In the genomic region with DNA sequence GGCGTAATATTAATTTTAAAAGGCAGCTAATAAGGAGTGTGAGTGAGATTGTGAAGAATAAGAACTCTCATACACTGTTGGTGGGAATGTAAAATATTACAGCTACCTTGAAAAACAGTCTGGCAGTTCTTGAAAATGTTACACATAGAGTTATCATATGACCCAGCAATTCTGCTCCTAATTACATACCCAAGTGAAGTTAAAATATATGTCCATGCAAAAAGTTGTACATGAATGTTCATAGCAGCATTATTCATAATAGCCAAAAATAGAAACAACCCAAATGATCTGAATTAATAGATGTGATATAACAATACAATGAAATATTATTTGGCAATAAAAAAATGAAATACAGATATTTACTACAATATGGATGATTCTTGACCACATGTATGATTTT, we compare ENCODE assay signal across 19 cellular contexts.
DNase-seq lines count a peak whose midpoint lies in the region; ATAC-seq, FAIRE-seq and TF ChIP-seq lines count a peak whose summit lies in the region.
"Had no signal": no experiment of that assay in that cellular context is flagged by ENCODE, and none has a peak within 500 bp of the region (broad histone marks: within the 10 kb centered on the region; RNA-seq: fewer than 3 reads in every experiment).

No MANE protein-coding gene starts in this region.

- dilution Hi-C loops in endothelial cell of umbilical vein (cut with MboI; ENCODE audit: extremely low pct_ligation_motif_present, low sequenced_read_pairs), result no loop called here

- POLR2A ChIA-PET in HEK293 (lab: Yijun Ruan, JAX), result no interaction called here
- POLR2A ChIA-PET in endothelial cell of umbilical vein (lab: Charles Lee), result no interaction called here

- H3K27ac ChIP-seq in HEK293 (ENCODE audit: extremely low read depth, low read depth, low read length) (no peak overlapping the region), endothelial cell of umbilical vein (ENCODE audit: insufficient read depth, low read depth, low read length) (no peak overlapping the region), kidney (ENCODE audit: low read depth in 2 of 2, low read length in 2 of 2) (no peak overlapping the region), SJCRH30 (no peak overlapping the region)

- intact Hi-C loops in endothelial cell of umbilical vein (cut with micrococcal nuclease), result loop anchor here (5.0 kb wide), 2 partner anchors 104 to 334 kb away; no protein-coding TSS in a partner anchor
- intact Hi-C loops in kidney (cut with DNase I), result loop anchor here (10.0 kb wide), 1 partner anchor 582 kb away; no protein-coding TSS in a partner anchor

- H3K9ac ChIP-seq in endothelial cell of umbilical vein (replicated peaks; ENCODE audit: extremely low read depth, insufficient read depth, low read length), result no peak overlapping the region
- no peak overlapping the region for H3K9ac ChIP-seq in kidney (ENCODE audit: low read length in 2 of 2)
- H3K9ac ChIP-seq: GM23248 had no signal

- CTCF ChIA-PET in HEK293 (lab: Yijun Ruan, JAX), result interaction anchor here (0.8 to 4.3 kb wide), 4 partner anchors 9 to 15 kb away, joined by 3 to 20 read pairs (median 4); no protein-coding TSS in a partner anchor
- CTCF ChIA-PET in endothelial cell of umbilical vein (lab: Charles Lee), result interaction anchor here (0.6 to 4.2 kb wide), 5 partner anchors 9 to 591 kb away, joined by 3 to 47 read pairs (median 4); no protein-coding TSS in a partner anchor

- no peaks in the 10 kb centered on the region for H3K27me3 ChIP-seq in endothelial cell of umbilical vein (ENCODE audit: control insufficient read depth in 2 of 2, insufficient read depth in 2 of 2, low read length in 2 of 2)
- H3K27me3 ChIP-seq in SJCRH30, result no peaks in the 10 kb centered on the region

- H3K9me1 ChIP-seq in endothelial cell of umbilical vein (replicated peaks; ENCODE audit: control insufficient read depth, extremely low read depth, insufficient read depth, low read length), result no peaks in the 10 kb centered on the region

- no peak for TF ChIP-seq POLR2A in endothelial cell of umbilical vein (IDR thresholded peaks at IDR 0.05; ENCODE audit: low read depth, low read length)

- H4K20me1 ChIP-seq in endothelial cell of umbilical vein (replicated peaks; ENCODE audit: control insufficient read depth, extremely low read depth, insufficient read depth, low read length), result no peaks in the 10 kb centered on the region

- FAIRE-seq in endothelial cell of umbilical vein (lab: Jason Lieb, UNC) (peak; percentile 33), kidney (lab: Jason Lieb, UNC) (peak; percentile 49)
- FAIRE-seq: GM12891, H1 had no signal

- H3K36me3 ChIP-seq in HEK293 (ENCODE audit: control insufficient read depth in 2 of 2, insufficient read depth in 1 of 2, low read length in 2 of 2) (no peaks in the 10 kb centered on the region), endothelial cell of umbilical vein (ENCODE audit: control insufficient read depth in 2 of 2, extremely low read depth in 1 of 2, insufficient read depth in 2 of 2, low read length in 2 of 2) (no peaks in the 10 kb centered on the region), kidney (ENCODE audit: control insufficient read depth in 1 of 2, insufficient read depth in 2 of 2, low read length in 2 of 2) (no peaks in the 10 kb centered on the region), SJCRH30 (no peaks in the 10 kb centered on the region; the same call in 1 of the 2 replicates)

- H3K4me1 ChIP-seq in HEK293 (ENCODE audit: control insufficient read depth, insufficient read depth, low read length), result peaks cover 15% of the 10 kb centered on the region
- peaks cover 2% of the 10 kb centered on the region for H3K4me1 ChIP-seq in endothelial cell of umbilical vein (ENCODE audit: control insufficient read depth, extremely low read depth, insufficient read depth, low read length)
- peaks cover 4 to 6% of the 10 kb centered on the region in 2 donors for H3K4me1 ChIP-seq in kidney (ENCODE audit: control insufficient read depth in 1 of 2, insufficient read depth in 1 of 2, low read depth in 1 of 2, low read length in 2 of 2)
- no peaks in the 10 kb centered on the region for H3K4me1 ChIP-seq in SJCRH30

- H3K79me2 ChIP-seq in endothelial cell of umbilical vein (ENCODE audit: control insufficient read depth, insufficient read depth, low read length), result peaks cover 52% of the 10 kb centered on the region

- no peak overlapping the region for H3K4me2 ChIP-seq in endothelial cell of umbilical vein (ENCODE audit: insufficient read depth, low read length)

- BruUV-seq in endothelial cell of umbilical vein (replicated peaks; lab: Mats Ljungman, UMichigan), result no TSS peak

- ATAC-seq in GM19463 (IDR thresholded peaks at IDR 0.05; ENCODE audit: unreplicated experiment), result no peak

- H3K9me3 ChIP-seq in HEK293 (ENCODE audit: control insufficient read depth, insufficient read depth, low read depth, low read length) (no peaks in the 10 kb centered on the region), endothelial cell of umbilical vein (replicated peaks; ENCODE audit: control insufficient read depth, insufficient read depth, low read length) (no peaks in the 10 kb centered on the region), kidney (ENCODE audit: control insufficient read depth in 1 of 2, low read length in 2 of 2) (no peaks in the 10 kb centered on the region), SJCRH30 (replicated peaks) (no peaks in the 10 kb centered on the region)

- H3K4me3 ChIP-seq in HEK293 (ENCODE audit: low read depth, low read length), result no peak overlapping the region
- no peak overlapping the region for H3K4me3 ChIP-seq in endothelial cell of umbilical vein (replicated peaks in 1 of 3; ENCODE audit: insufficient read depth in 1 of 3, low read depth in 1 of 3, low read length in 3 of 3)
- H3K4me3 ChIP-seq in kidney (ENCODE audit: low read length in 2 of 2), result no peak overlapping the region
- H3K4me3 ChIP-seq in SJCRH30, result no peak overlapping the region
- H3K4me3 ChIP-seq: GM23248 had no signal

- DNase-seq in endothelial cell of umbilical vein (ENCODE audit: low read depth, low spot score), result no peak
- DNase-seq in kidney, result no peak
- DNase-seq in NCI-H1092 treated with DMSO at 0.1 percent for 48 hours (lab: John Stamatoyannopoulos, UW), result no peak
- no peak for DNase-seq in SJCRH30
- DNase-seq in SKM-1 (lab: John Stamatoyannopoulos, UW; ENCODE audit: unreplicated experiment), result no peak
- DNase-seq: 8988T; C1 segment of cervical spinal cord; CD4-positive, alpha-beta memory T cell; COR-L47; DMS53; DMS79 treated with DMSO at 0.1 percent for 48 hours; GF-D8; GM23248; H7; HCEC 1CT had no signal

- TF ChIP-seq CTCF in HEK293 (tag by site-specific recombination; IDR thresholded peaks at IDR 0.05) (no peak), endothelial cell of umbilical vein (IDR thresholded peaks at IDR 0.05; ENCODE audit: extremely low read depth in 1 of 2, insufficient read depth in 1 of 2, low read depth in 1 of 2, low read length in 2 of 2) (no peak), kidney (IDR thresholded peaks at IDR 0.05; ENCODE audit: borderline replicate concordance, extremely low read depth, insufficient read depth) (no peak)

- H2AFZ ChIP-seq in endothelial cell of umbilical vein (ENCODE audit: low read depth, low read length), result no peak overlapping the region
- H2AFZ ChIP-seq: GM23248 had no signal

TF ChIP-seq in HEK293, 187 proteins besides CTCF, POLR2A, EP300 and RAD21:
- TF ChIP-seq ZBTB17 (tag by site-specific recombination; IDR thresholded peaks at IDR 0.05), result no peak
- peak; percentile 95; the same call in 1 of the 2 replicates for TF ChIP-seq ZNF140 (tag by site-specific recombination; IDR thresholded peaks at IDR 0.05)
- no peak for TF ChIP-seq ZNF10 (tag by site-specific recombination; IDR thresholded peaks at IDR 0.05)
- TF ChIP-seq, protein P1, sequence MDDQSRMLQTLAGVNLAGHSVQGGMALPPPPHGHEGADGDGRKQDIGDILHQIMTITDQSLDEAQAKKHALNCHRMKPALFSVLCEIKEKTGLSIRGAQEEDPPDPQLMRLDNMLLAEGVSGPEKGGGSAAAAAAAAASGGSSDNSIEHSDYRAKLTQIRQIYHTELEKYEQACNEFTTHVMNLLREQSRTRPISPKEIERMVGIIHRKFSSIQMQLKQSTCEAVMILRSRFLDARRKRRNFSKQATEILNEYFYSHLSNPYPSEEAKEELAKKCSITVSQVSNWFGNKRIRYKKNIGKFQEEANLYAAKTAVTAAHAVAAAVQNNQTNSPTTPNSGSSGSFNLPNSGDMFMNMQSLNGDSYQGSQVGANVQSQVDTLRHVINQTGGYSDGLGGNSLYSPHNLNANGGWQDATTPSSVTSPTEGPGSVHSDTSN (CRISPR knock-in tag; IDR thresholded peaks at IDR 0.05), result no peak

TF ChIP-seq in endothelial cell of umbilical vein, 7 proteins besides CTCF, POLR2A, EP300 and RAD21:
- TF ChIP-seq POLR2AphosphoS5 (IDR thresholded peaks at IDR 0.05; ENCODE audit: insufficient read depth, low read depth, low read length) (no peak), EZH2 (IDR thresholded peaks at IDR 0.05; ENCODE audit: borderline replicate concordance, low read depth, low read length, severe bottlenecking) (no peak), JUN (IDR thresholded peaks at IDR 0.05; ENCODE audit: borderline replicate concordance, insufficient read depth, insufficient read length, low read depth) (no peak), MYC (IDR thresholded peaks at IDR 0.05; ENCODE audit: low read depth, low read length) (no peak), MAX (IDR thresholded peaks at IDR 0.05; ENCODE audit: insufficient read depth, insufficient read length) (no peak), FOS (IDR thresholded peaks at IDR 0.05; ENCODE audit: borderline replicate concordance, insufficient read depth, low read length) (no peak), GATA2 (IDR thresholded peaks at IDR 0.05; ENCODE audit: insufficient read depth, insufficient read length, low read depth, low read length) (no peak)
TF ChIP-seq in endothelial cell of umbilical vein: peak in this region for 0.
